1 cellular context compared by ENCODE assay signal in the genomic region with DNA sequence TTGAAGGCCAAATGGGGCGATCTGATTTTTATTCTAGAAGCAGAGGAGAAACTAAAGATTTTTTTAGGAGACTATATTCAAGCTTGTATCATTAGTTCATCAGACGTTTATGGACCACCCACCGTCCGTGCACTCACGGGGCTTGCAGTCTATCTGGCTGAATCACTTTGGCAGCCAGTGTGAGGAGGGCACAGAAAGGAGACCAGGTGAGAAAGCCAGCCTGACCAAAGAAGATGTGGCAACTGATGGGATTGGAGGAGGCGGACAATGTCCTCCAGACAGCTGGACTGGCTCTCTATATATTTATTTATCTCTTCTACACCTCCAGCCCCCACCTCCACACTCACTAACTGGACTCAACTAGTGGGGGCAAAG.
TF ChIP-seq lines count a peak whose summit lies in the region.

No MANE protein-coding gene starts in this region.

TF ChIP-seq in K562, 482 proteins besides CTCF, POLR2A, EP300 and RAD21:
- TF ChIP-seq ZNF24 (IDR thresholded peaks at IDR 0.05), result peak; percentile 4; the same call in 1 of the 2 replicates
- 0 out of 2 replicates have a peak, but pooled peaks have one; percentile 2 for TF ChIP-seq SMARCA5 (IDR thresholded peaks at IDR 0.05)
- no peak for TF ChIP-seq DPF2 (IDR thresholded peaks at IDR 0.05)
